ENCODE assay signal across 22 cellular contexts in the genomic region with DNA sequence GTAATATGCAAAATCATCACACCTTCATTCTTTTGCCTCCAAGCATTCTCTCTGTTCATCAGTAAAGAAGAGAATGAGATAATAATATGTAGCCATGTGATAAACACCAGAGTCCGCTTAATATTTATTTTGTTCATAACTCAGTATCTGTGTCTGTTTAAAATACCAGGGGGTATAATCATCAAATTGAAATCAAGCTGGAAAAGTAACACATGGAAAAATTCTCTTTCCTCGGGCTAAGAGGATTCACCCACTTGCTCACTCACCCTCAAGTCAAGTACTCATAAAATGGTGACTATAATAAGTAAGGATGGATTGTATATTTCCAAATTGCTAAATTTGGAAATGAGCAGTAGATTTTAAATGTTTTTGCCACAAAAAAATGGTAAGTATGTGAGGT.
"Had no signal": no experiment of that assay in that cellular context is flagged by ENCODE, and none has a peak within 500 bp of the region (broad histone marks: within the 10 kb centered on the region; RNA-seq: fewer than 3 reads in every experiment).

No MANE protein-coding gene starts in this region.

- DNase-seq: dermis blood vessel endothelial cell; effector memory CD4-positive, alpha-beta T cell; natural killer cell; right lobe of liver; small intestine; stimulated activated CD4-positive, alpha-beta T cell treated with anti-CD3 and anti-CD28 coated beads, Interleukin-12 subunit alpha, Interleukin-12 subunit beta, amount 100 ng/mL, for 4 hours; stimulated activated CD4-positive, alpha-beta T cell treated with anti-CD3 and anti-CD28 coated beads, Interleukin-1b, Interleukin-23, amount 100 ng/mL, for 48 hours; stimulated activated CD4-positive, alpha-beta T cell treated with anti-CD3 and anti-CD28 coated beads, Interleukin-4, amount 100 ng/mL, for 1 hour; stimulated activated CD8-positive, alpha-beta memory T cell treated with anti-CD3 and anti-CD28 coated beads, Interleukin-4, amount 100 ng/mL, for 48 hours; stimulated activated naive CD4-positive, alpha-beta T cell; stimulated activated naive CD8-positive, alpha-beta T cell treated with anti-CD3 and anti-CD28 coated beads, Interleukin-15, amount 100 ng/mL, for 72 hours; transverse colon; upper lobe of right lung; uterus had no signal

- H3K36me3 Mint-ChIP-seq: memory B cell had no signal

- H3K4me1 ChIP-seq: parathyroid adenoma, right lobe of liver, transverse colon, upper lobe of right lung, uterus had no signal

- H3K9me3 ChIP-seq: neutrophil, suprapubic skin, upper lobe of right lung had no signal

- H3K27ac Mint-ChIP-seq: memory B cell; natural killer cell; progenitor cell of endocrine pancreas; stimulated activated naive CD8-positive, alpha-beta T cell treated with anti-CD3 and anti-CD28 coated beads, Interleukin-15, amount 100 ng/mL, for 72 hours had no signal

- H3K36me3 ChIP-seq: esophagus muscularis mucosa, neutrophil, right lobe of liver, suprapubic skin, transverse colon, upper lobe of right lung, uterus had no signal

- ATAC-seq: natural killer cell; right lobe of liver; stimulated activated naive CD8-positive, alpha-beta T cell treated with anti-CD3 and anti-CD28 coated beads, Interleukin-15, amount 100 ng/mL, for 72 hours; upper lobe of right lung had no signal

- H3K27ac ChIP-seq: coronary artery, esophagus muscularis mucosa, neutrophil, parathyroid adenoma, right lobe of liver, suprapubic skin, transverse colon, upper lobe of right lung, uterus had no signal

- H3K4me3 Mint-ChIP-seq: memory B cell; natural killer cell; stimulated activated naive CD8-positive, alpha-beta T cell treated with anti-CD3 and anti-CD28 coated beads, Interleukin-15, amount 100 ng/mL, for 72 hours had no signal

- H3K4me1 Mint-ChIP-seq: memory B cell; natural killer cell; stimulated activated naive CD8-positive, alpha-beta T cell treated with anti-CD3 and anti-CD28 coated beads, Interleukin-15, amount 100 ng/mL, for 72 hours had no signal

- H3K27me3 ChIP-seq: esophagus muscularis mucosa, neutrophil, right lobe of liver, suprapubic skin, transverse colon, upper lobe of right lung, uterus had no signal

- H3K27me3 Mint-ChIP-seq: memory B cell; progenitor cell of endocrine pancreas; stimulated activated naive CD8-positive, alpha-beta T cell treated with anti-CD3 and anti-CD28 coated beads, Interleukin-15, amount 100 ng/mL, for 72 hours had no signal

- H3K4me3 ChIP-seq: coronary artery, esophagus muscularis mucosa, lung, right lobe of liver, suprapubic skin, transverse colon, upper lobe of right lung, uterus had no signal
